ENCODE assay signal across 8 cellular contexts in the genomic region with DNA sequence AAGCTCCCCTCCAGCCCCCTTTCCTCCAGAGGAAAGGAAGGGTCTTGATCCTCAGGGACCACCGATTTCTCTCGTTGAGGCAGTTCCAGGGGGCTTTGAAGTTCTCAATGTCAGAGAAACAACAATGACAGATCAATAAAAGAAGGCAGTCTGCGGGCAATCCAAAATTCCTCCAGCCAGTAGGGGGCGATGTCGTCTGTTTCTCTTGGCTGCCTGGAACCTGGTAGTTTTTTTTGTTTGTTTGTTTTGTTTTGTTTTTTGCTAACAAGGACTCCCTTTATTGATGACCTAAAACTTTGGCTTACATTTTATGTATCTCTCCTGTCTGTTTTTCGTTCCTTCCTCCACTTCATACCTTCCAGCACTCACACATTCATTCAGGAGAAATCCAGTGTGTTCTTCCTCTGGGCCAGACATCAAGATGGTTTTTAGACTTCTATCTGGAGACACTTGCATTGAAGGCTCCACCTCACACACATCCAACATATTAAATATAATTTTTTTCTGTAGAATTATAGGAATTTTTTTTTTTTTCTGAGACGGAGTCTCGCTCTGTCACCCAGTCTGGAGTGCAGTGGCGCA.
A peak's percentile ranks its signal among the peaks of the same experiment; 100 is the strongest.
DNase-seq lines count a peak whose midpoint lies in the region; ATAC-seq, FAIRE-seq and TF ChIP-seq lines count a peak whose summit lies in the region.

No MANE protein-coding gene starts in this region.

- ATAC-seq in PC-3 (no peak), esophagus mucosa (no peak)

- intact Hi-C loops in PC-3 (cut with micrococcal nuclease): no loop called here
- intact Hi-C loops in activated T-helper 2 cell treated with anti-CD3 and anti-CD28 coated beads, Interferon-gamma antibody, Interleukin-2, Interleukin-4, amounts not matched to agents 10 μg/mL and 5 μg/mL and 100 μg/mL, durations not matched to agents 14 hours and 24 hours and 36 hours (cut with micrococcal nuclease): loop anchor here (10.0 kb wide), 1 partner anchor 246 kb away; no protein-coding TSS in a partner anchor

- no peaks in the 10 kb centered on the region for H3K9me3 Mint-ChIP-seq in activated T-helper 2 cell treated with anti-CD3 and anti-CD28 coated beads, Interferon-gamma antibody, Interleukin-2, Interleukin-4, amounts not matched to agents 10 μg/mL and 5 μg/mL and 100 μg/mL, durations not matched to agents 14 hours and 24 hours and 36 hours

- H3K27me3 Mint-ChIP-seq in activated T-helper 2 cell treated with anti-CD3 and anti-CD28 coated beads, Interferon-gamma antibody, Interleukin-2, Interleukin-4, amounts not matched to agents 10 μg/mL and 5 μg/mL and 100 μg/mL, durations not matched to agents 14 hours and 24 hours and 36 hours (ENCODE audit: low read depth): peaks cover 22% of the 10 kb centered on the region

- no peak overlapping the region for H3K4me3 Mint-ChIP-seq in activated T-helper 2 cell treated with anti-CD3 and anti-CD28 coated beads, Interferon-gamma antibody, Interleukin-2, Interleukin-4, amounts not matched to agents 10 μg/mL and 5 μg/mL and 100 μg/mL, durations not matched to agents 14 hours and 24 hours and 36 hours (ENCODE audit: low read depth)

- H3K27ac ChIP-seq in PC-3 (ENCODE audit: low read length) (no peak overlapping the region), right atrium auricular region (no peak overlapping the region)

- no peak overlapping the region for H3K9ac ChIP-seq in PC-3 (ENCODE audit: low read length)

- H3K4me1 ChIP-seq in PC-3 (ENCODE audit: insufficient read depth, low read length) (peaks cover 12% of the 10 kb centered on the region), right atrium auricular region (no peaks in the 10 kb centered on the region)

- no peak overlapping the region for H3K4me2 ChIP-seq in PC-3 (ENCODE audit: low read length)

- H4K20me1 ChIP-seq in PC-3 (ENCODE audit: low read length): no peaks in the 10 kb centered on the region

- H3K9me3 ChIP-seq in PC-3 (ENCODE audit: low read length) (no peaks in the 10 kb centered on the region), right atrium auricular region (no peaks in the 10 kb centered on the region)

- no peaks in the 10 kb centered on the region for H3F3A ChIP-seq in PC-3 (ENCODE audit: low read length, unreplicated experiment)

- no peaks in the 10 kb centered on the region for H3K36me3 Mint-ChIP-seq in activated T-helper 2 cell treated with anti-CD3 and anti-CD28 coated beads, Interferon-gamma antibody, Interleukin-2, Interleukin-4, amounts not matched to agents 10 μg/mL and 5 μg/mL and 100 μg/mL, durations not matched to agents 14 hours and 24 hours and 36 hours (ENCODE audit: low read depth)

- FAIRE-seq in GM12891 (lab: Jason Lieb, UNC): peak; percentile 75

- no peak overlapping the region for H3K27ac Mint-ChIP-seq in activated T-helper 2 cell treated with anti-CD3 and anti-CD28 coated beads, Interferon-gamma antibody, Interleukin-2, Interleukin-4, amounts not matched to agents 10 μg/mL and 5 μg/mL and 100 μg/mL, durations not matched to agents 14 hours and 24 hours and 36 hours

- BruUV-seq in PC-3 (replicated peaks; lab: Mats Ljungman, UMichigan): no TSS peak

- H3K4me1 Mint-ChIP-seq in activated T-helper 2 cell treated with anti-CD3 and anti-CD28 coated beads, Interferon-gamma antibody, Interleukin-2, Interleukin-4, amounts not matched to agents 10 μg/mL and 5 μg/mL and 100 μg/mL, durations not matched to agents 14 hours and 24 hours and 36 hours (ENCODE audit: low read depth): peaks cover 33% of the 10 kb centered on the region

- POLR2A ChIA-PET in PC-3 (lab: Charles Lee; ENCODE audit: unreplicated experiment): no interaction called here

- H3K36me3 ChIP-seq in PC-3 (ENCODE audit: low read depth, low read length): no peaks in the 10 kb centered on the region
- H3K36me3 ChIP-seq in right atrium auricular region: no peaks in the 10 kb centered on the region

- no peak for TF ChIP-seq POLR2A in GM12891 (IDR thresholded peaks at IDR 0.05; ENCODE audit: low read depth, low read length)

- TF ChIP-seq CTCF in PC-3 (conservative IDR thresholded peaks at IDR 0.05; ENCODE audit: low read depth, low read length) (peak; percentile 87), right atrium auricular region (IDR thresholded peaks at IDR 0.05) (peak; percentile 63 to 82)

- no peaks in the 10 kb centered on the region for H3K9me2 ChIP-seq in PC-3 (replicated peaks; ENCODE audit: low read length)

- H2AFZ ChIP-seq in PC-3 (ENCODE audit: low read length): no peak overlapping the region

- no peaks in the 10 kb centered on the region for H3K79me2 ChIP-seq in PC-3 (ENCODE audit: low read length)

- CTCF ChIA-PET in PC-3 (lab: Charles Lee): no interaction called here

- H3K4me3 ChIP-seq in PC-3 (ENCODE audit: low read length) (no peak overlapping the region), right atrium auricular region (no peak overlapping the region)

- peak; percentile 52 for DNase-seq in GM12891 (ENCODE audit: insufficient read length, low spot score)
- peak; percentile 45 for DNase-seq in PC-3
- DNase-seq in activated T-helper 2 cell treated with anti-CD3 and anti-CD28 coated beads, Interferon-gamma antibody, Interleukin-2, Interleukin-4, amounts not matched to agents 10 μg/mL and 5 μg/mL and 100 μg/mL, durations not matched to agents 14 hours and 24 hours and 36 hours (ENCODE audit: low spot score): peak; percentile 51
- no peak for DNase-seq in right atrium auricular region (ENCODE audit: low spot score)
- peak; percentile 76 to 80 for DNase-seq in stimulated activated CD4-positive, alpha-beta T cell treated with anti-CD3 and anti-CD28 coated beads, Interleukin-2, amount 100 ng/mL, for 48 hours
- no peak for DNase-seq in OCI-M2 (lab: John Stamatoyannopoulos, UW; ENCODE audit: unreplicated experiment)
- no peak for DNase-seq in cerebellum (ENCODE audit: low spot score)

- H3K27me3 ChIP-seq in PC-3 (ENCODE audit: low read length) (peaks cover 7% of the 10 kb centered on the region), right atrium auricular region (no peaks in the 10 kb centered on the region)

TF ChIP-seq in GM12891, 5 proteins besides CTCF, POLR2A, EP300 and RAD21:
- TF ChIP-seq POU2F2 (IDR thresholded peaks at IDR 0.05; ENCODE audit: low read depth, low read length) (no peak), PAX5 (IDR thresholded peaks at IDR 0.05; ENCODE audit: insufficient read depth, low read length, severe bottlenecking) (no peak), POLR2AphosphoS5 (IDR thresholded peaks at IDR 0.05; ENCODE audit: low read depth, low read length) (no peak), TAF1 (IDR thresholded peaks at IDR 0.05; ENCODE audit: low read depth, low read length) (no peak), SPI1 (IDR thresholded peaks at IDR 0.05; ENCODE audit: low read depth, low read length) (no peak)
TF ChIP-seq in GM12891: peak in this region for 0.

Comparison
In these comparisons a context has a peak if more than half of its experiments do, and no peak if none do; other contexts are left out.
1. DNase-seq: peak in GM12891 (single experiment), PC-3 (single experiment), activated T-helper 2 cell treated with anti-CD3 and anti-CD28 coated beads, Interferon-gamma antibody, Interleukin-2, Interleukin-4, amounts not matched to agents 10 μg/mL and 5 μg/mL and 100 μg/mL, durations not matched to agents 14 hours and 24 hours and 36 hours (single experiment) and stimulated activated CD4-positive, alpha-beta T cell treated with anti-CD3 and anti-CD28 coated beads, Interleukin-2, amount 100 ng/mL, for 48 hours (2 of 2); none in right atrium auricular region (single experiment), OCI-M2 (single experiment) and cerebellum (single experiment).